In the genomic region with DNA sequence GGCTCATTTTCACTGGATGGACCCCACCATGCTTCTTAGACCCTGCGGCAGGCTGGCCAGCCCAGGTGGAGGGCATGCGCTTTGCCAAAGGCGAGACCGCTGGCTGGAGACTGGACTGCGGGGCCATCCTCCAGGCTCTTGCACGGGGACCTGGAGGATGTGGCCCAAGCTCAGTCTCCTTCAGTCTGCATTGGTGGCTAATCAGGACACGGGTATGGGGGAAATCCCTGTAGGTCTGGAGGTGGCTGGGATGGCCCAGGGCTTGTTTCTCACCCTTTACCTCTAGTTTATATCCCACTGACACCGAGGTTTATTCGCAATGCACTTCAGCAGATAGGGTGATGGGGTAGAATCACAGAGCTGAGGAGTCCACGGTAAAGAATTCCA, we compare ENCODE assay signal across 9 cellular contexts. TPM values are rescaled to one million over a fixed set of nuclear protein-coding genes. Genes with fewer than 3 reads are reported as not detected.
DNase-seq lines count a peak whose midpoint lies in the region; ATAC-seq and TF ChIP-seq lines count a peak whose summit lies in the region.
"Had no signal": no experiment of that assay in that cellular context is flagged by ENCODE, and none has a peak within 500 bp of the region (broad histone marks: within the 10 kb centered on the region; RNA-seq: fewer than 3 reads in every experiment).

No MANE protein-coding gene starts in this region.

- H3K36me3 ChIP-seq in CD4-positive, alpha-beta memory T cell (ENCODE audit: insufficient read depth, low read length), result no peaks in the 10 kb centered on the region
- H3K36me3 ChIP-seq in esophagus (ENCODE audit: control insufficient read depth in 2 of 2, insufficient read depth in 2 of 2, low read length in 1 of 2) (no peaks in the 10 kb centered on the region), sigmoid colon (no peaks in the 10 kb centered on the region)

- H3K4me3 Mint-ChIP-seq in CD4-positive, alpha-beta memory T cell, result peak overlapping the region in 6 of 8 donors; percentile 51 to 87 (median 74)
- peak overlapping the region in 2 of 3 donors; percentile 25 to 57 for H3K4me3 Mint-ChIP-seq in T-cell

- H3K27me3 Mint-ChIP-seq in CD4-positive, alpha-beta memory T cell, result no peaks in the 10 kb centered on the region
- no peaks in the 10 kb centered on the region for H3K27me3 Mint-ChIP-seq in T-cell

- H3K9me3 ChIP-seq in CD4-positive, alpha-beta memory T cell (ENCODE audit: control insufficient read depth in 1 of 2, low read length in 2 of 2), result peaks cover 0 to 8% of the 10 kb centered on the region in 2 donors
- H3K9me3 ChIP-seq in esophagus (ENCODE audit: control insufficient read depth in 2 of 2, insufficient read depth in 1 of 2, low read depth in 1 of 2, low read length in 1 of 2), result no peaks in the 10 kb centered on the region
- peaks cover 0 to 4% (median 0%) of the 10 kb centered on the region in 4 donors for H3K9me3 ChIP-seq in sigmoid colon

- DNase-seq in CD4-positive, alpha-beta memory T cell, result no peak
- DNase-seq in T-cell (no peak), sigmoid colon (no peak), NCI-H1105 (lab: John Stamatoyannopoulos, UW) (no peak)
- DNase-seq: NCI-H2029 had no signal

- peaks cover 90% of the 10 kb centered on the region for H3K4me1 ChIP-seq in CD4-positive, alpha-beta memory T cell (ENCODE audit: insufficient read depth, low read length)
- H3K4me1 ChIP-seq in esophagus (ENCODE audit: control insufficient read depth in 2 of 2, insufficient read depth in 2 of 2, low read length in 1 of 2) (peaks cover 17 to 27% of the 10 kb centered on the region in 2 donors), sigmoid colon (peaks cover 0 to 53% (median 47%) of the 10 kb centered on the region in 4 donors)

- WGBS in esophagus, 2 donors, result 65 to 73% methylated on average over 10 of the region's 10 CpGs
- 65 to 83% methylated on average over 10 of the region's 10 CpGs for WGBS in sigmoid colon, 2 donors

- H3K9me3 Mint-ChIP-seq in CD4-positive, alpha-beta memory T cell, result peaks cover 0 to 28% (median 19%) of the 10 kb centered on the region in 8 donors
- peaks cover 6 to 18% (median 17%) of the 10 kb centered on the region in 3 donors for H3K9me3 Mint-ChIP-seq in T-cell

- TF ChIP-seq CTCF in sigmoid colon (IDR thresholded peaks at IDR 0.05), result no peak

- peaks cover 46 to 99% (median 86%) of the 10 kb centered on the region in 4 donors for H3K4me1 Mint-ChIP-seq in CD4-positive, alpha-beta memory T cell
- H3K4me1 Mint-ChIP-seq in T-cell, result peaks cover 91 to 98% (median 96%) of the 10 kb centered on the region in 3 donors

- TF ChIP-seq EP300 in sigmoid colon (IDR thresholded peaks at IDR 0.05), result no peak

- ATAC-seq in T-cell (replicated peaks in 1 of 4) (peak in 1 of 4 experiments; percentile 2), GM18861 (IDR thresholded peaks at IDR 0.05; ENCODE audit: unreplicated experiment) (no peak), GM21737 (IDR thresholded peaks at IDR 0.05; ENCODE audit: unreplicated experiment) (no peak), HG03025 (IDR thresholded peaks at IDR 0.05; ENCODE audit: low FRiP score, unreplicated experiment) (no peak)

- no peak for TF ChIP-seq POLR2A in sigmoid colon (IDR thresholded peaks at IDR 0.05)

- peak overlapping the region; percentile 86 to 97 (median 92) for H3K27ac Mint-ChIP-seq in CD4-positive, alpha-beta memory T cell
- H3K27ac Mint-ChIP-seq in T-cell, result peak overlapping the region; percentile 92 to 97

- peak overlapping the region; percentile 43 for H3K27ac ChIP-seq in CD4-positive, alpha-beta memory T cell (ENCODE audit: low read depth, low read length)
- peak overlapping the region; percentile 82 to 83 for H3K27ac ChIP-seq in esophagus (ENCODE audit: low read depth in 2 of 2, low read length in 1 of 2)
- peak overlapping the region; percentile 21 to 69 (median 46) for H3K27ac ChIP-seq in sigmoid colon

- POLR2A ChIA-PET in CD4-positive, alpha-beta memory T cell (lab: Charles Lee; ENCODE audit: partially characterized antibody), result interaction anchor here (1.4 to 5.6 kb wide), 6 partner anchors 9 to 44 kb away, joined by 3 to 31 read pairs (median 13); a partner anchor contains a TSS
- POLR2A ChIA-PET in T-cell (lab: Charles Lee), result no interaction called here

- H3K27me3 ChIP-seq in CD4-positive, alpha-beta memory T cell (ENCODE audit: insufficient read depth, low read length), result no peaks in the 10 kb centered on the region
- H3K27me3 ChIP-seq in esophagus (ENCODE audit: control insufficient read depth in 1 of 2, insufficient read depth in 2 of 2, low read length in 2 of 2) (no peaks in the 10 kb centered on the region), sigmoid colon (no peaks in the 10 kb centered on the region)

- H3K36me3 Mint-ChIP-seq in CD4-positive, alpha-beta memory T cell, result peaks cover 27 to 34% of the 10 kb centered on the region in 2 donors
- peaks cover 34% of the 10 kb centered on the region for H3K36me3 Mint-ChIP-seq in T-cell

- peak overlapping the region in 1 of 2 donors; percentile 21 for H3K4me3 ChIP-seq in CD4-positive, alpha-beta memory T cell (ENCODE audit: low read length in 2 of 2)
- H3K4me3 ChIP-seq in esophagus (ENCODE audit: low read depth in 1 of 2, low read length in 2 of 2) (no peak overlapping the region), sigmoid colon (no peak overlapping the region)

- intact Hi-C loops in CD4-positive, alpha-beta memory T cell (cut with micrococcal nuclease), result no loop called here
- intact Hi-C loops in sigmoid colon (cut with DNase I), result no loop called here

- CTCF ChIA-PET in CD4-positive, alpha-beta memory T cell (lab: Charles Lee; ENCODE audit: partially characterized antibody), result interaction anchor here (0.7 to 2.2 kb wide), 4 partner anchors 48 to 1320 kb away, joined by 3 to 7 read pairs (median 3); no protein-coding TSS in a partner anchor
- CTCF ChIA-PET in T-cell (lab: Charles Lee), result no interaction called here

RNA-seq across cellular contexts. Expression of a gene that starts 45.0 kb away (rescaled TPM):
- total RNA-seq in CD4-positive, alpha-beta memory T cell, result 10 to 100 TPM; 75.3 to 75.6 TPM
- polyA plus RNA-seq in CD4-positive, alpha-beta memory T cell, result 10 to 100 TPM in 1 of 2 donors, 1 to 10 TPM in 1; 3.3 to 27.0 TPM
- total RNA-seq in T-cell (100 to 1,000 TPM in 1 of 5 donors, 10 to 100 TPM in 4; 74.6 to 103 (median 85.5) TPM), sigmoid colon (10 to 100 TPM; 13.2 to 39.9 (median 21.5) TPM)
- polyA plus RNA-seq in esophagus (10 to 100 TPM; 27.8 to 30.2 TPM), sigmoid colon (10 to 100 TPM; 10.8 to 25.9 (median 10.9) TPM)
